ENCODE assay signal across 10 cellular contexts in genomic region chr15:88604381-88604951, GRCh38. TPM values are rescaled to one million over a fixed set of nuclear protein-coding genes. Genes with fewer than 3 reads are reported as not detected.
DNase-seq lines count a peak whose midpoint lies in the region; ATAC-seq, FAIRE-seq and TF ChIP-seq lines count a peak whose summit lies in the region.
"Had no signal": no experiment of that assay in that cellular context is flagged by ENCODE, and none has a peak within 500 bp of the region (broad histone marks: within the 10 kb centered on the region; RNA-seq: fewer than 3 reads in every experiment).

No MANE protein-coding gene starts in this region.

- no peaks in the 10 kb centered on the region for H3K9me3 Mint-ChIP-seq in CD8-positive, alpha-beta T cell
- peaks cover 3% of the 10 kb centered on the region for H3K9me3 Mint-ChIP-seq in astrocyte (ENCODE audit: unreplicated experiment)
- H3K9me3 Mint-ChIP-seq in naive B cell, result peaks cover 0 to 7% (median 4%) of the 10 kb centered on the region in 7 donors
- no peaks in the 10 kb centered on the region for H3K9me3 Mint-ChIP-seq in osteocyte (ENCODE audit: unreplicated experiment)

- peak overlapping the region; percentile 23 for H3K4me3 ChIP-seq in CD8-positive, alpha-beta T cell (ENCODE audit: low read depth, low read length)
- H3K4me3 ChIP-seq in HUES6 (ENCODE audit: low read depth, low read length) (peak overlapping the region; percentile 60), astrocyte (ENCODE audit: insufficient read depth, low read depth, low read length) (no peak overlapping the region), tibial nerve (no peak overlapping the region), Peyer's patch (no peak overlapping the region)
- H3K4me3 ChIP-seq: PC-9 had no signal

- TF ChIP-seq POLR2A in tibial nerve (IDR thresholded peaks at IDR 0.05) (no peak), Peyer's patch (IDR thresholded peaks at IDR 0.05) (no peak)

- peaks cover 43% of the 10 kb centered on the region for H3K27me3 ChIP-seq in CD8-positive, alpha-beta T cell (ENCODE audit: insufficient read depth, low read length)
- H3K27me3 ChIP-seq in HUES6 (ENCODE audit: control insufficient read depth, insufficient read depth, low read length) (peaks cover 71% of the 10 kb centered on the region), astrocyte (ENCODE audit: insufficient read depth, low read length) (peaks cover 57% of the 10 kb centered on the region), tibial nerve (peaks cover 0 to 62% of the 10 kb centered on the region in 2 donors), Peyer's patch (peaks cover 0 to 22% of the 10 kb centered on the region in 2 donors)

- peaks cover 17% of the 10 kb centered on the region for H3K4me1 ChIP-seq in CD8-positive, alpha-beta T cell (ENCODE audit: insufficient read depth, low read length)
- H3K4me1 ChIP-seq in HUES6 (ENCODE audit: control insufficient read depth, insufficient read depth, low read length) (peaks cover 37% of the 10 kb centered on the region), astrocyte (ENCODE audit: insufficient read depth, low read length) (peaks cover 4% of the 10 kb centered on the region), tibial nerve (peaks cover 0 to 22% (median 0%) of the 10 kb centered on the region in 4 donors), Peyer's patch (peaks cover 0 to 16% (median 0%) of the 10 kb centered on the region in 4 donors)

- CTCF ChIA-PET in CD8-positive, alpha-beta T cell (lab: Charles Lee), result no interaction called here

- no peak for ATAC-seq in CD8-positive, alpha-beta T cell
- ATAC-seq in naive B cell (ENCODE audit: low read depth in 2 of 2), result peak in 1 of 2 donors; percentile 37

- intact Hi-C loops in CD8-positive, alpha-beta T cell (cut with DNase I, micrococcal nuclease), result no loop called here

- FAIRE-seq in astrocyte (lab: Jason Lieb, UNC), result no peak
- FAIRE-seq: frontal cortex had no signal

- H3K4me1 Mint-ChIP-seq in CD8-positive, alpha-beta T cell (ENCODE audit: low read depth), result peaks cover 16% of the 10 kb centered on the region
- H3K4me1 Mint-ChIP-seq in astrocyte (ENCODE audit: low read depth, unreplicated experiment) (peaks cover 8% of the 10 kb centered on the region), naive B cell (peaks cover 19 to 28% (median 22%) of the 10 kb centered on the region in 3 donors), osteocyte (ENCODE audit: unreplicated experiment) (peaks cover 14% of the 10 kb centered on the region)

- peak overlapping the region; percentile 36 for H3K4me2 ChIP-seq in astrocyte (ENCODE audit: low read length)
- H3K4me2 ChIP-seq: PC-9 had no signal

- H3K79me2 ChIP-seq in astrocyte (ENCODE audit: insufficient read depth, low read length), result no peaks in the 10 kb centered on the region

- H3K27ac Mint-ChIP-seq in CD8-positive, alpha-beta T cell, result no peak overlapping the region
- no peak overlapping the region for H3K27ac Mint-ChIP-seq in astrocyte (ENCODE audit: unreplicated experiment)
- peak overlapping the region in 1 of 6 donors; percentile 52 for H3K27ac Mint-ChIP-seq in naive B cell
- H3K27ac Mint-ChIP-seq in osteocyte (ENCODE audit: unreplicated experiment), result no peak overlapping the region

- H3K9ac ChIP-seq in HUES6 (ENCODE audit: low read length) (peak overlapping the region; percentile 45), astrocyte (ENCODE audit: low read length) (no peak overlapping the region)

- peak in 1 of 7 experiments; percentile 22 for DNase-seq in CD8-positive, alpha-beta T cell
- no peak for DNase-seq in astrocyte (ENCODE audit: low read depth)
- DNase-seq in naive B cell, result no peak
- no peak for DNase-seq in tibial nerve (ENCODE audit: low spot score in 2 of 2)
- no peak for DNase-seq in Peyer's patch
- DNase-seq in osteocyte (ENCODE audit: extremely low spot score, unreplicated experiment), result no peak
- DNase-seq in HK-2 (ENCODE audit: unreplicated experiment), result no peak
- DNase-seq: PC-9 had no signal

- peak overlapping the region; percentile 18 for H2AFZ ChIP-seq in astrocyte (ENCODE audit: low read depth, low read length)
- H2AFZ ChIP-seq: PC-9 had no signal

- peaks cover 65% of the 10 kb centered on the region for H3K27me3 Mint-ChIP-seq in CD8-positive, alpha-beta T cell (ENCODE audit: low read depth)
- H3K27me3 Mint-ChIP-seq in astrocyte (ENCODE audit: low read depth, unreplicated experiment), result peaks cover 72% of the 10 kb centered on the region
- peaks cover 67 to 70% (median 69%) of the 10 kb centered on the region in 3 donors for H3K27me3 Mint-ChIP-seq in naive B cell
- H3K27me3 Mint-ChIP-seq in osteocyte (ENCODE audit: unreplicated experiment), result peaks cover 76% of the 10 kb centered on the region

- no peaks in the 10 kb centered on the region for H3K36me3 ChIP-seq in CD8-positive, alpha-beta T cell (ENCODE audit: insufficient read depth, low read length)
- H3K36me3 ChIP-seq in HUES6 (ENCODE audit: control insufficient read depth, insufficient read depth, low read length), result no peaks in the 10 kb centered on the region
- no peaks in the 10 kb centered on the region for H3K36me3 ChIP-seq in astrocyte (ENCODE audit: insufficient read depth, low read length)
- H3K36me3 ChIP-seq in tibial nerve, result no peaks in the 10 kb centered on the region
- no peaks in the 10 kb centered on the region for H3K36me3 ChIP-seq in Peyer's patch

- no peaks in the 10 kb centered on the region for H3K36me3 Mint-ChIP-seq in CD8-positive, alpha-beta T cell
- no peaks in the 10 kb centered on the region for H3K36me3 Mint-ChIP-seq in astrocyte (ENCODE audit: low read depth, unreplicated experiment)
- H3K36me3 Mint-ChIP-seq in naive B cell, result peaks cover 10 to 15% of the 10 kb centered on the region in 2 donors
- H3K36me3 Mint-ChIP-seq in osteocyte (ENCODE audit: unreplicated experiment), result no peaks in the 10 kb centered on the region

- no peaks in the 10 kb centered on the region for H4K20me1 ChIP-seq in astrocyte (ENCODE audit: insufficient read depth, low read length)

- TF ChIP-seq EP300 in tibial nerve (IDR thresholded peaks at IDR 0.05), result no peak

- no peak overlapping the region for H3K27ac ChIP-seq in CD8-positive, alpha-beta T cell (ENCODE audit: low read depth, low read length)
- H3K27ac ChIP-seq in HUES6 (ENCODE audit: low read depth, low read length) (no peak overlapping the region), astrocyte (ENCODE audit: low read depth, low read length) (no peak overlapping the region), tibial nerve (no peak overlapping the region), Peyer's patch (no peak overlapping the region)
- H3K27ac ChIP-seq: PC-9 had no signal

- H3K4me3 Mint-ChIP-seq in CD8-positive, alpha-beta T cell, result peak overlapping the region; percentile 45
- H3K4me3 Mint-ChIP-seq in astrocyte (ENCODE audit: unreplicated experiment) (peak overlapping the region; percentile 77), naive B cell (peak overlapping the region in 7 of 8 donors; percentile 36 to 86 (median 66)), osteocyte (ENCODE audit: unreplicated experiment) (no peak overlapping the region)

- POLR2A ChIA-PET in CD8-positive, alpha-beta T cell (lab: Charles Lee), result no interaction called here

- 1 to 2% methylated on average over 28 to 30 of the region's 33 CpGs for WGBS in tibial nerve, 2 donors

- no peak for TF ChIP-seq CTCF in CD8-positive, alpha-beta T cell (IDR thresholded peaks at IDR 0.05)
- TF ChIP-seq CTCF in astrocyte (IDR thresholded peaks at IDR 0.05; ENCODE audit: insufficient read depth, low read depth, low read length), result no peak
- no peak for TF ChIP-seq CTCF in tibial nerve (IDR thresholded peaks at IDR 0.05)
- no peak for TF ChIP-seq CTCF in Peyer's patch (IDR thresholded peaks at IDR 0.05)
- TF ChIP-seq CTCF in osteocyte (IDR thresholded peaks at IDR 0.05), result no peak

- no peaks in the 10 kb centered on the region for H3K9me3 ChIP-seq in CD8-positive, alpha-beta T cell (ENCODE audit: low read length)
- H3K9me3 ChIP-seq in HUES6 (ENCODE audit: control insufficient read depth, insufficient read depth, low read depth, low read length) (no peaks in the 10 kb centered on the region), astrocyte (ENCODE audit: insufficient read depth, low read depth, low read length) (no peaks in the 10 kb centered on the region), tibial nerve (no peaks in the 10 kb centered on the region), Peyer's patch (no peaks in the 10 kb centered on the region)

RNA-seq across cellular contexts. Expression of gene AEN, which starts 16.7 kb away (rescaled TPM):
- 10 to 100 TPM; 26.9 to 27.7 TPM for total RNA-seq in CD8-positive, alpha-beta T cell
- total RNA-seq in astrocyte (75.9 and 90.6 TPM in 2 replicates), tibial nerve (10 to 100 TPM; 10.1 to 17.8 (median 13.1) TPM), Peyer's patch (10 to 100 TPM in 2 of 4 donors, 1 to 10 TPM in 2; 9.6 to 17.3 (median 11.5) TPM), osteocyte (25.1 and 26.8 TPM in 2 replicates)
- polyA plus RNA-seq in naive B cell (ENCODE audit: low read depth in 6 of 6), result 10 to 100 TPM; 28.2 to 73.0 (median 40.2) TPM

RNA-seq across cellular contexts. Expression of gene ISG20, which starts 34.4 kb away (rescaled TPM):
- 10 to 100 TPM; 89.2 to 93.4 TPM for total RNA-seq in CD8-positive, alpha-beta T cell
- total RNA-seq in astrocyte, result 15.9 and 18.6 TPM in 2 replicates
- 1,000 to 10,000 TPM in 2 of 6 donors, 100 to 1,000 TPM in 4; 638 to 1,304 (median 969) TPM for polyA plus RNA-seq in naive B cell (ENCODE audit: low read depth in 6 of 6)
- total RNA-seq in tibial nerve, result 10 to 100 TPM; 18.2 to 34.5 (median 23.8) TPM
- total RNA-seq in Peyer's patch, result 10 to 100 TPM; 50.3 to 90.0 (median 70.6) TPM
- 8.4 and 10.2 TPM in 2 replicates for total RNA-seq in osteocyte
- total RNA-seq: frontal cortex had no signal

RNA-seq across cellular contexts. Expression of gene DET1, which starts 58.0 kb away (rescaled TPM):
- total RNA-seq in CD8-positive, alpha-beta T cell, result 1 to 10 TPM; 1.4 to 2.0 TPM
- total RNA-seq in astrocyte, result 3.7 and 4.8 TPM in 2 replicates
- 1 to 10 TPM; 1.1 to 3.5 (median 1.9) TPM for polyA plus RNA-seq in naive B cell (ENCODE audit: low read depth in 6 of 6)
- total RNA-seq in tibial nerve, result 10 to 100 TPM in 1 of 4 donors, 1 to 10 TPM in 3; 6.6 to 16.2 (median 7.8) TPM
- 10 to 100 TPM in 3 of 4 donors, 1 to 10 TPM in 1; 9.3 to 19.6 (median 10.8) TPM for total RNA-seq in Peyer's patch
- 8.2 and 9.8 TPM in 2 replicates for total RNA-seq in osteocyte

Comparison
In these comparisons a context has a peak if more than half of its experiments do, and no peak if none do; other contexts are left out.
1. H3K4me3 ChIP-seq: peak in CD8-positive, alpha-beta T cell (single experiment) and HUES6 (single experiment); none in astrocyte (single experiment), tibial nerve (0 of 4) and Peyer's patch (0 of 4).